In genomic region chr5:181184845-181185216, GRCh38 we compare ENCODE assay signal across 2 cellular contexts.
A peak's percentile ranks its signal among the peaks of the same experiment; 100 is the strongest.
TF ChIP-seq lines count a peak whose summit lies in the region.

No MANE protein-coding gene starts in this region.

TF ChIP-seq in HepG2, 621 proteins besides CTCF, POLR2A, EP300 and RAD21:
- TF ChIP-seq KAT2B (IDR thresholded peaks at IDR 0.05; ENCODE audit: borderline replicate concordance, low read depth, low read length) (no peak), PHF8 (CRISPR knock-in tag; IDR thresholded peaks at IDR 0.05) (peak; percentile 5; the same call in 1 of the 2 replicates), TOPORS (CRISPR knock-in tag; IDR thresholded peaks at IDR 0.05) (no peak), ZFY (CRISPR knock-in tag; IDR thresholded peaks at IDR 0.05) (0 out of 2 replicates have a peak, but pooled peaks have one; percentile 17), HOXA3 (CRISPR knock-in tag; IDR thresholded peaks at IDR 0.05) (peak; percentile 54), HNF1A (IDR thresholded peaks at IDR 0.05; ENCODE audit: low read depth) (no peak), HNF1A (CRISPR knock-in tag; IDR thresholded peaks at IDR 0.05; ENCODE audit: borderline replicate concordance) (no peak), FOXK1 (CRISPR knock-in tag; IDR thresholded peaks at IDR 0.05; ENCODE audit: borderline replicate concordance, low read depth) (0 out of 2 replicates have a peak, but pooled peaks have one; percentile 4), YY1 (IDR thresholded peaks at IDR 0.05; ENCODE audit: insufficient read depth, insufficient replicate concordance, low read depth, low read length) (peak; percentile 13)

TF ChIP-seq in WTC11, 78 proteins besides CTCF, POLR2A, EP300 and RAD21:
- TF ChIP-seq MXD4 (CRISPR knock-in tag; IDR thresholded peaks at IDR 0.05; ENCODE audit: borderline replicate concordance) = no peak
- TF ChIP-seq NR1H2 (CRISPR knock-in tag; IDR thresholded peaks at IDR 0.05) = no peak
- no peak for TF ChIP-seq IRF2 (CRISPR knock-in tag; IDR thresholded peaks at IDR 0.05; ENCODE audit: borderline replicate concordance, low read depth)
- TF ChIP-seq FOXP1 (CRISPR knock-in tag; IDR thresholded peaks at IDR 0.05; ENCODE audit: borderline replicate concordance) = no peak
- no peak for TF ChIP-seq GRHL2 (CRISPR knock-in tag; IDR thresholded peaks at IDR 0.05; ENCODE audit: insufficient replicate concordance, severe bottlenecking)
